ENCODE assay signal across 26 cellular contexts in genomic region chr15:34348735-34349300, GRCh38. TPM values are rescaled to one million over a fixed set of nuclear protein-coding genes. Genes with fewer than 3 reads are reported as not detected.
"Had no signal": no experiment of that assay in that cellular context is flagged by ENCODE, and none has a peak within 500 bp of the region (broad histone marks: within the 10 kb centered on the region; RNA-seq: fewer than 3 reads in every experiment).

No MANE protein-coding gene starts in this region.

- H3K27me3 Mint-ChIP-seq: IgD-negative memory B cell had no signal

- FAIRE-seq: HTR-8/SVneo, RCC 7860 had no signal

- H3K36me3 ChIP-seq: SJSA1 had no signal

- H3K27me3 ChIP-seq: SJSA1 had no signal

- H3K4me3 Mint-ChIP-seq: IgD-negative memory B cell had no signal

- H3K4me3 ChIP-seq: SJSA1, SK-N-MC had no signal

- H3K4me1 Mint-ChIP-seq: IgD-negative memory B cell had no signal

- H3K4me1 ChIP-seq: SJSA1 had no signal

- DNase-seq: KBM-7, MV-4-11, NCI-H1048, NCI-H1105, NCI-H1417, NCI-H1436 treated with DMSO at 0.1 percent for 48 hours, NCI-H1694, NCI-H187 treated with DMSO at 0.1 percent for 48 hours, NCI-H2029 treated with DMSO at 0.1 percent for 48 hours, NCI-H2107, NCI-H2227 treated with DMSO at 0.1 percent for 48 hours, NCI-H510A, NCI-H524 treated with DMSO at 0.1 percent for 48 hours, NCI-H69, NCI-H774, Right ventricle myocardium superior, RPMI8226, SIG-M5 had no signal

- H3K27ac ChIP-seq: HL-60, SJSA1, SK-N-MC had no signal

- H3K9me3 ChIP-seq: SJSA1 had no signal

- H3K9me3 Mint-ChIP-seq: IgD-negative memory B cell had no signal

- H3K36me3 Mint-ChIP-seq: IgD-negative memory B cell had no signal

RNA-seq across cellular contexts. Expression of gene NUTM1, which starts 5.7 kb away (rescaled TPM):
- total RNA-seq: LHCN-M2, MCF 10A, Right ventricle myocardium superior, SJSA1 had no signal
- polyA plus RNA-seq: IgD-negative memory B cell had no signal
